In the genomic region with DNA sequence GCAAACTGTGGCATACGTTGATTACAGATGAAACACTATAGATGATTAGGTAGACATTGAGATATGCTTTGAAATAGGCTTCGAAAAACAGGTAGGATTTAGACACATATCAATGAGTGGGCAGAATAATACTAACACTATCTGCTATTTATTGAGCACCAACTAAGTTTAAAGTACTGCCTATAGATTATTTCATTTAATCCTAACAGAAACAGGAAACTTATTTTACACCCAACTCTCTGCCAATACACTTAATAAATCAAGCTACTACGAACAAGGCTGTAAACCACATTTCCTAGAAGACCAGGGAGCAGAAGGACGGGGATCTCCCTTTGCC, we compare ENCODE assay signal across 9 cellular contexts. TPM values are rescaled to one million over a fixed set of nuclear protein-coding genes. Genes with fewer than 3 reads are reported as not detected.
DNase-seq lines count a peak whose midpoint lies in the region; ATAC-seq and TF ChIP-seq lines count a peak whose summit lies in the region.
"Had no signal": no experiment of that assay in that cellular context is flagged by ENCODE, and none has a peak within 500 bp of the region (broad histone marks: within the 10 kb centered on the region; RNA-seq: fewer than 3 reads in every experiment).

No MANE protein-coding gene starts in this region.

- no peaks in the 10 kb centered on the region for H3K9me3 Mint-ChIP-seq in Calu3 (ENCODE audit: low read depth, unreplicated experiment)
- no peaks in the 10 kb centered on the region for H3K9me3 Mint-ChIP-seq in HFFc6
- H3K9me3 Mint-ChIP-seq in activated naive CD8-positive, alpha-beta T cell (ENCODE audit: low read depth): no peaks in the 10 kb centered on the region
- no peaks in the 10 kb centered on the region for H3K9me3 Mint-ChIP-seq in natural killer cell treated with Interleukin-12 subunit alpha and Interleukin-12 subunit beta and Interleukin-15 and Interleukin-18, amount 100 ng/mL, for 72 hours

- TF ChIP-seq POLR2A in body of pancreas (IDR thresholded peaks at IDR 0.05) (no peak), thyroid gland (IDR thresholded peaks at IDR 0.05) (no peak)

- no peak for ATAC-seq in natural killer cell treated with Interleukin-12 subunit alpha and Interleukin-12 subunit beta and Interleukin-15 and Interleukin-18, amount 100 ng/mL, for 72 hours
- ATAC-seq in body of pancreas: no peak

- BruUV-seq in Calu3 (replicated peaks; lab: Mats Ljungman, UMichigan): no TSS peak

- 16 to 19% methylated on average over 4 of the region's 4 CpGs for WGBS in body of pancreas, 2 donors
- 35 to 42% methylated on average over 4 of the region's 4 CpGs for WGBS in thyroid gland, 2 donors

- CTCF ChIA-PET in Calu3 (lab: Charles Lee): interaction anchor here (0.7 to 1.4 kb wide), 4 partner anchors 11 to 654 kb away, joined by 3 to 8 read pairs (median 4); no protein-coding TSS in a partner anchor

- H3K36me3 Mint-ChIP-seq in Calu3 (ENCODE audit: insufficient read depth, unreplicated experiment) (peaks cover 17% of the 10 kb centered on the region), HFFc6 (ENCODE audit: low read depth) (no peaks in the 10 kb centered on the region)
- H3K36me3 Mint-ChIP-seq in activated naive CD8-positive, alpha-beta T cell: peaks cover 2% of the 10 kb centered on the region
- no peaks in the 10 kb centered on the region for H3K36me3 Mint-ChIP-seq in natural killer cell treated with Interleukin-12 subunit alpha and Interleukin-12 subunit beta and Interleukin-15 and Interleukin-18, amount 100 ng/mL, for 72 hours

- H3K27me3 ChIP-seq in body of pancreas: no peaks in the 10 kb centered on the region
- no peaks in the 10 kb centered on the region for H3K27me3 ChIP-seq in thyroid gland
- H3K27me3 ChIP-seq: pancreas had no signal

- peaks cover 21% of the 10 kb centered on the region for H3K4me1 Mint-ChIP-seq in Calu3 (ENCODE audit: low read depth, unreplicated experiment)
- peaks cover 35% of the 10 kb centered on the region for H3K4me1 Mint-ChIP-seq in HFFc6 (ENCODE audit: low read depth)
- H3K4me1 Mint-ChIP-seq in activated naive CD8-positive, alpha-beta T cell (ENCODE audit: low read depth): peaks cover 22% of the 10 kb centered on the region
- H3K4me1 Mint-ChIP-seq in natural killer cell treated with Interleukin-12 subunit alpha and Interleukin-12 subunit beta and Interleukin-15 and Interleukin-18, amount 100 ng/mL, for 72 hours (ENCODE audit: low read depth in 2 of 2): peaks cover 20 to 24% of the 10 kb centered on the region in 2 donors

- H3K4me1 ChIP-seq in body of pancreas (peaks cover 8% of the 10 kb centered on the region), thyroid gland (peaks cover 7 to 8% of the 10 kb centered on the region in 2 donors)

- TF ChIP-seq CTCF in Calu3 (IDR thresholded peaks at IDR 0.05; ENCODE audit: unreplicated experiment) (no peak), HFFc6 (IDR thresholded peaks at IDR 0.05) (no peak), body of pancreas (IDR thresholded peaks at IDR 0.05) (no peak), thyroid gland (IDR thresholded peaks at IDR 0.05) (no peak)

- no peak overlapping the region for H3K27ac ChIP-seq in body of pancreas
- no peak overlapping the region for H3K27ac ChIP-seq in thyroid gland
- H3K27ac ChIP-seq: pancreas had no signal

- intact Hi-C loops in Calu3 (cut with micrococcal nuclease; ENCODE audit: unreplicated experiment): no loop called here
- intact Hi-C loops in body of pancreas (cut with DNase I): no loop called here
- intact Hi-C loops in thyroid gland (cut with DNase I): no loop called here

- peak overlapping the region; percentile 94 for H3K4me3 Mint-ChIP-seq in Calu3 (ENCODE audit: low read depth, unreplicated experiment)
- peak overlapping the region; percentile 78 for H3K4me3 Mint-ChIP-seq in HFFc6
- H3K4me3 Mint-ChIP-seq in activated naive CD8-positive, alpha-beta T cell: peak overlapping the region; percentile 54
- peak overlapping the region; percentile 90 for H3K4me3 Mint-ChIP-seq in natural killer cell treated with Interleukin-12 subunit alpha and Interleukin-12 subunit beta and Interleukin-15 and Interleukin-18, amount 100 ng/mL, for 72 hours

- no peaks in the 10 kb centered on the region for H3K9me3 ChIP-seq in body of pancreas
- no peaks in the 10 kb centered on the region for H3K9me3 ChIP-seq in thyroid gland
- H3K9me3 ChIP-seq: pancreas had no signal

- no peak overlapping the region for H3K27ac Mint-ChIP-seq in Calu3 (ENCODE audit: unreplicated experiment)
- no peak overlapping the region for H3K27ac Mint-ChIP-seq in HFFc6
- peak overlapping the region; percentile 46 for H3K27ac Mint-ChIP-seq in activated naive CD8-positive, alpha-beta T cell
- peak overlapping the region in 1 of 2 donors; percentile 89 for H3K27ac Mint-ChIP-seq in natural killer cell treated with Interleukin-12 subunit alpha and Interleukin-12 subunit beta and Interleukin-15 and Interleukin-18, amount 100 ng/mL, for 72 hours

- H3K36me3 ChIP-seq in body of pancreas (replicated peaks in 1 of 2; ENCODE audit: insufficient read depth in 1 of 2, low read depth in 2 of 2) (no peaks in the 10 kb centered on the region), thyroid gland (no peaks in the 10 kb centered on the region)
- H3K36me3 ChIP-seq: pancreas had no signal

- H3K27me3 Mint-ChIP-seq in Calu3 (ENCODE audit: unreplicated experiment): peaks cover 26% of the 10 kb centered on the region
- peaks cover 7% of the 10 kb centered on the region for H3K27me3 Mint-ChIP-seq in HFFc6 (ENCODE audit: insufficient read depth)
- no peaks in the 10 kb centered on the region for H3K27me3 Mint-ChIP-seq in activated naive CD8-positive, alpha-beta T cell
- no peaks in the 10 kb centered on the region for H3K27me3 Mint-ChIP-seq in natural killer cell treated with Interleukin-12 subunit alpha and Interleukin-12 subunit beta and Interleukin-15 and Interleukin-18, amount 100 ng/mL, for 72 hours

- H3K4me3 ChIP-seq in body of pancreas (no peak overlapping the region), thyroid gland (replicated peaks in 1 of 3) (no peak overlapping the region)

- DNase-seq in Calu3 (no peak), HFFc6 (no peak), body of pancreas (no peak), thyroid gland (no peak), NCI-H1105 (lab: John Stamatoyannopoulos, UW) (no peak), HuH-7 (ENCODE audit: low spot score) (no peak)
- no peak for DNase-seq in natural killer cell treated with Interleukin-12 subunit alpha and Interleukin-12 subunit beta and Interleukin-15 and Interleukin-18, amount 100 ng/mL, for 72 hours (ENCODE audit: low spot score)

RNA-seq across cellular contexts. Expression of gene VRK1, which starts 0.4 kb away (rescaled TPM):
- total RNA-seq in Calu3 (2022) (43.8 and 51.3 TPM in 2 replicates), body of pancreas (10 to 100 TPM in 1 of 2 donors, 1 to 10 TPM in 1; 5.6 to 10.4 TPM), thyroid gland (10 to 100 TPM; 10.1 to 44.4 (median 14.2) TPM)
- total RNA-seq in HFFc6 (2021; fragmentation: NEBNext Ultra II Directional; extraction: Animal tissue kit (Norgen Biotek cat#: 25700)): 10 to 100 TPM; 10.1 to 19.1 (median 17.5) TPM
- total RNA-seq in natural killer cell treated with Interleukin-12 subunit alpha and Interleukin-12 subunit beta and Interleukin-15 and Interleukin-18, amount 100 ng/mL, for 72 hours: 10 to 100 TPM; 39.9 to 79.3 TPM
